ENCODE assay signal across 19 cellular contexts in the genomic region with DNA sequence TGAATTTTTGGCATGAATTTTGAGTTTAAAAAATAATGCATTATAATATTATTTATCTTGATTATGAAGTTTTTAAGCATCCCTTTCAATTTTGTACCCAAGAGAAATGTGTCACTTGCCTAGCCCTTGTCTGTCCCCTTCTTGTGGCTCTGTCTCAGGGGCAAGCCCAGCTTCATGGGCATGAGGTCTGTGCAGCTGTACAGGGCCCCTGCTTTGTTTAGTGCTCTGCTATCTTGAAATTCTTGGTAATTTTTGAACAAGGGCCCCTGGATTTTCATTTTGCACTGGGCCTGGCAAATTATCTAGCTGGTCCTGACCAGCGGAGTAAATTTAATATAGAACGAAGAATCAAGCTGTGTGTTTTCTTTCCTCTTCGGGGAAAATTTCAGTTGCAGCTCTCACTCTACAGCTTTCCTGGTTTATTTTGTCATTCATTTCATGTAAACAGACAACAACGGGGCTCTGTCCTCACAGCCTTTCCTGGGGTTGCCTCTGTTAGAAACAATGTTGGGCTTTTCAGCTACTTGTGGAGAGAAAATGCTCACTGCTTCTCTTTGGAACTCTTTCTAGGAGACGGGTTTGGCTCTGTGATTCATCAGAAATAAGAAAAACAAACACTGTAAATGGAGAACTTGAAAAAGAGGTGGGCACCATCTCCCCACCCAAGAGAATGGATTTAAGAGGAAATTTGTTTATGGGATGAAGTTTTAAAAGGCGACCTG. TPM values are rescaled to one million over a fixed set of nuclear protein-coding genes. Genes with fewer than 3 reads are reported as not detected.
A peak's percentile ranks its signal among the peaks of the same experiment; 100 is the strongest.
DNase-seq lines count a peak whose midpoint lies in the region; ATAC-seq and TF ChIP-seq lines count a peak whose summit lies in the region.
"Had no signal": no experiment of that assay in that cellular context is flagged by ENCODE, and none has a peak within 500 bp of the region (broad histone marks: within the 10 kb centered on the region; RNA-seq: fewer than 3 reads in every experiment).

No MANE protein-coding gene starts in this region.

- intact Hi-C loops in sigmoid colon (cut with DNase I): no loop called here

- no peak for TF ChIP-seq CTCF in brain microvascular endothelial cell (IDR thresholded peaks at IDR 0.05; ENCODE audit: low read depth, low read length, missing control alignments)
- no peak for TF ChIP-seq CTCF in sigmoid colon (IDR thresholded peaks at IDR 0.05)

- peak overlapping the region; percentile 45; the same call in 1 of the 2 replicates for H3K9ac ChIP-seq in HUES64 (ENCODE audit: low read depth, low read length)
- H3K9ac ChIP-seq: GM23248 had no signal

- H3K4me1 ChIP-seq in HUES64 (ENCODE audit: insufficient read depth, low read length) (peaks cover 32% of the 10 kb centered on the region), sigmoid colon (peaks cover 0 to 37% (median 34%) of the 10 kb centered on the region in 4 donors)

- no peak overlapping the region for H3K4me3 ChIP-seq in HUES64 (ENCODE audit: low read length)
- no peak overlapping the region for H3K4me3 ChIP-seq in brain microvascular endothelial cell (ENCODE audit: low read depth, low read length)
- no peak overlapping the region for H3K4me3 ChIP-seq in sigmoid colon
- H3K4me3 ChIP-seq: GM23248, transverse colon had no signal

- TF ChIP-seq POLR2A in sigmoid colon (IDR thresholded peaks at IDR 0.05): no peak

- ATAC-seq in HG02870 (IDR thresholded peaks at IDR 0.05; ENCODE audit: unreplicated experiment) (no peak), GM21390 (IDR thresholded peaks at IDR 0.05; ENCODE audit: unreplicated experiment) (no peak)
- ATAC-seq: activated naive CD4-positive, alpha-beta T cell treated with anti-CD3 and anti-CD28 coated beads, Interleukin-2, amount 50 U/mL, for 72 hours; esophagus mucosa; left ventricle myocardium superior; naive thymus-derived CD8-positive, alpha-beta T cell; right cardiac atrium had no signal

- H3K27ac ChIP-seq in HUES64 (ENCODE audit: low read depth, low read length) (peak overlapping the region; percentile 66), brain microvascular endothelial cell (no peak overlapping the region), sigmoid colon (peak overlapping the region in 3 of 4 donors; percentile 3 to 5 (median 5))
- H3K27ac ChIP-seq: GM23248, transverse colon had no signal

- no peak for TF ChIP-seq EP300 in sigmoid colon (IDR thresholded peaks at IDR 0.05)

- H3K36me3 ChIP-seq in HUES64 (ENCODE audit: insufficient read depth, low read length) (no peaks in the 10 kb centered on the region; the same call in 1 of the 2 replicates), brain microvascular endothelial cell (replicated peaks) (no peaks in the 10 kb centered on the region), sigmoid colon (no peaks in the 10 kb centered on the region)
- H3K36me3 ChIP-seq: transverse colon had no signal

- 73% methylated on average over 5 of the region's 6 CpGs for WGBS in HUES64
- WGBS in sigmoid colon, 2 donors: 83 to 84% methylated on average over 6 of the region's 6 CpGs

- H3K27me3 ChIP-seq in HUES64 (ENCODE audit: insufficient read depth, low read length) (no peaks in the 10 kb centered on the region), brain microvascular endothelial cell (replicated peaks) (no peaks in the 10 kb centered on the region), sigmoid colon (no peaks in the 10 kb centered on the region)
- H3K27me3 ChIP-seq: transverse colon had no signal

- H3K9me3 ChIP-seq in HUES64 (ENCODE audit: insufficient read depth, low read depth, low read length) (no peaks in the 10 kb centered on the region), sigmoid colon (no peaks in the 10 kb centered on the region)
- H3K9me3 ChIP-seq: transverse colon had no signal

- in situ Hi-C loops in brain microvascular endothelial cell (cut with HindIII; ENCODE audit: low pct_ligation_motif_present, low sequenced_read_pairs): no loop called here

- DNase-seq in brain microvascular endothelial cell (peak; percentile 7), iris pigment epithelial cell (ENCODE audit: low read depth) (peak; percentile 24), sigmoid colon (no peak), SIG-M5 (lab: John Stamatoyannopoulos, UW) (no peak), NCI-H748 treated with DMSO at 0.1 percent for 48 hours (lab: John Stamatoyannopoulos, UW) (no peak)
- DNase-seq: activated CD4-positive, alpha-beta T cell treated with anti-CD3 and anti-CD28 coated beads, Interleukin-2, amount 50 U/mL, for 1 hour; activated T-cell treated with anti-CD3 and anti-CD28 coated beads, Interleukin-2, amount 50 U/mL, for 24 hours; cortex of kidney; DMS153; left ventricle myocardium superior; naive thymus-derived CD8-positive, alpha-beta T cell; right cardiac atrium; transverse colon had no signal

RNA-seq across cellular contexts. Expression of a gene that starts 41.1 kb away (rescaled TPM):
- 7.1 TPM for polyA plus RNA-seq in HUES64 (2013, experiment 1 of 2)
- polyA plus RNA-seq in HUES64 (2013, experiment 2 of 2): 6.7 TPM
- total RNA-seq in sigmoid colon: 1 to 10 TPM in 3 of 4 donors, under 1 TPM in 1; 0.99 to 3.6 (median 2.1) TPM
- polyA plus RNA-seq in sigmoid colon: under 1 TPM in 1 of 3 donors, not detected in 2; 0.54 TPM
- total RNA-seq: activated naive CD4-positive, alpha-beta T cell treated with anti-CD3 and anti-CD28 coated beads, Interleukin-2, amount 50 U/mL, for 72 hours; esophagus mucosa; GM23248; left ventricle myocardium superior; naive thymus-derived CD8-positive, alpha-beta T cell had no signal
- polyA plus RNA-seq: GM23248; naive thymus-derived CD8-positive, alpha-beta T cell had no signal

Comparison
In these comparisons a context has a peak if more than half of its experiments do, and no peak if none do; other contexts are left out.
1. DNase-seq: peak in brain microvascular endothelial cell (single experiment) and iris pigment epithelial cell (single experiment); none in sigmoid colon (single experiment), SIG-M5 (single experiment) and NCI-H748 treated with DMSO at 0.1 percent for 48 hours (single experiment).